Comparison of ENCODE assay signal across 1 cellular context in the genomic region with DNA sequence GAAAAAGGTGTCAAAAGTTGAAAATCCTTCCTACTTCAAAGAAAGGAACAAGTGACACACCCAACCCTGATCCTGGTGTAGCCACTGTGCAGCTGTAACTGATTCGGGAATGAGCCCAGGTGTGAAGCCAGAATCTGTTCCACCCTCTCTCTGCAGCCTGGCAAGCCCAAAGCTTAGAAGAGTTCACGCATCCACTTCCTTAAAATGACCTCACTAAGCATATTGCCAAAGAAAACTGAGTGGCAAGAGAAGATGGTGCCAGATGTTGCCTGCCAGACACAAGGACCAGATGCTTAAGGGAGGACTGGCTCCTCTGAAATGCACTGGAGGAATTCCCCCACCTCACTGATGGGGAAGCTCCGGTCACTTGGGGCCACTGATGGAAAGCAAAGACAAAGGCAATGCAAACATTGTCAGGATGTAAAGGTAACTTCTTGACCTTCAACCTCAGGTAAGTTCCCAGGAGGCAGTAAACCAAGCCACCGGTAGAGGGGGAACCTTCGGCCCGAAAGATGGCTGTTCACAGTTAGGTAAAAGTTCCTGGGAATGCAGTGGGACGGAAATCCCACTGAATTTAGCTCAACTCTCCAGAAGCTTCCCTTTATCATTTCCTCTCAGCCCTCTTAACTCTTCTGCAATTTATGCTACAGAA.
TF ChIP-seq lines count a peak whose summit lies in the region.

No MANE protein-coding gene starts in this region.

TF ChIP-seq in HepG2, 621 proteins besides CTCF, POLR2A, EP300 and RAD21 (continued from another document):
- TF ChIP-seq, protein P1, sequence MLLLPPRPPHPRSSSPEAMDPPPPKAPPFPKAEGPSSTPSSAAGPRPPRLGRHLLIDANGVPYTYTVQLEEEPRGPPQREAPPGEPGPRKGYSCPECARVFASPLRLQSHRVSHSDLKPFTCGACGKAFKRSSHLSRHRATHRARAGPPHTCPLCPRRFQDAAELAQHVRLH (CRISPR knock-in tag; IDR thresholded peaks at IDR 0.05; ENCODE audit: borderline replicate concordance, low read depth) = no peak
- TF ChIP-seq ZNF776 (CRISPR knock-in tag; IDR thresholded peaks at IDR 0.05) = no peak
- no peak for TF ChIP-seq KAT7 (CRISPR knock-in tag; IDR thresholded peaks at IDR 0.05; ENCODE audit: borderline replicate concordance)
- TF ChIP-seq, protein P2, sequence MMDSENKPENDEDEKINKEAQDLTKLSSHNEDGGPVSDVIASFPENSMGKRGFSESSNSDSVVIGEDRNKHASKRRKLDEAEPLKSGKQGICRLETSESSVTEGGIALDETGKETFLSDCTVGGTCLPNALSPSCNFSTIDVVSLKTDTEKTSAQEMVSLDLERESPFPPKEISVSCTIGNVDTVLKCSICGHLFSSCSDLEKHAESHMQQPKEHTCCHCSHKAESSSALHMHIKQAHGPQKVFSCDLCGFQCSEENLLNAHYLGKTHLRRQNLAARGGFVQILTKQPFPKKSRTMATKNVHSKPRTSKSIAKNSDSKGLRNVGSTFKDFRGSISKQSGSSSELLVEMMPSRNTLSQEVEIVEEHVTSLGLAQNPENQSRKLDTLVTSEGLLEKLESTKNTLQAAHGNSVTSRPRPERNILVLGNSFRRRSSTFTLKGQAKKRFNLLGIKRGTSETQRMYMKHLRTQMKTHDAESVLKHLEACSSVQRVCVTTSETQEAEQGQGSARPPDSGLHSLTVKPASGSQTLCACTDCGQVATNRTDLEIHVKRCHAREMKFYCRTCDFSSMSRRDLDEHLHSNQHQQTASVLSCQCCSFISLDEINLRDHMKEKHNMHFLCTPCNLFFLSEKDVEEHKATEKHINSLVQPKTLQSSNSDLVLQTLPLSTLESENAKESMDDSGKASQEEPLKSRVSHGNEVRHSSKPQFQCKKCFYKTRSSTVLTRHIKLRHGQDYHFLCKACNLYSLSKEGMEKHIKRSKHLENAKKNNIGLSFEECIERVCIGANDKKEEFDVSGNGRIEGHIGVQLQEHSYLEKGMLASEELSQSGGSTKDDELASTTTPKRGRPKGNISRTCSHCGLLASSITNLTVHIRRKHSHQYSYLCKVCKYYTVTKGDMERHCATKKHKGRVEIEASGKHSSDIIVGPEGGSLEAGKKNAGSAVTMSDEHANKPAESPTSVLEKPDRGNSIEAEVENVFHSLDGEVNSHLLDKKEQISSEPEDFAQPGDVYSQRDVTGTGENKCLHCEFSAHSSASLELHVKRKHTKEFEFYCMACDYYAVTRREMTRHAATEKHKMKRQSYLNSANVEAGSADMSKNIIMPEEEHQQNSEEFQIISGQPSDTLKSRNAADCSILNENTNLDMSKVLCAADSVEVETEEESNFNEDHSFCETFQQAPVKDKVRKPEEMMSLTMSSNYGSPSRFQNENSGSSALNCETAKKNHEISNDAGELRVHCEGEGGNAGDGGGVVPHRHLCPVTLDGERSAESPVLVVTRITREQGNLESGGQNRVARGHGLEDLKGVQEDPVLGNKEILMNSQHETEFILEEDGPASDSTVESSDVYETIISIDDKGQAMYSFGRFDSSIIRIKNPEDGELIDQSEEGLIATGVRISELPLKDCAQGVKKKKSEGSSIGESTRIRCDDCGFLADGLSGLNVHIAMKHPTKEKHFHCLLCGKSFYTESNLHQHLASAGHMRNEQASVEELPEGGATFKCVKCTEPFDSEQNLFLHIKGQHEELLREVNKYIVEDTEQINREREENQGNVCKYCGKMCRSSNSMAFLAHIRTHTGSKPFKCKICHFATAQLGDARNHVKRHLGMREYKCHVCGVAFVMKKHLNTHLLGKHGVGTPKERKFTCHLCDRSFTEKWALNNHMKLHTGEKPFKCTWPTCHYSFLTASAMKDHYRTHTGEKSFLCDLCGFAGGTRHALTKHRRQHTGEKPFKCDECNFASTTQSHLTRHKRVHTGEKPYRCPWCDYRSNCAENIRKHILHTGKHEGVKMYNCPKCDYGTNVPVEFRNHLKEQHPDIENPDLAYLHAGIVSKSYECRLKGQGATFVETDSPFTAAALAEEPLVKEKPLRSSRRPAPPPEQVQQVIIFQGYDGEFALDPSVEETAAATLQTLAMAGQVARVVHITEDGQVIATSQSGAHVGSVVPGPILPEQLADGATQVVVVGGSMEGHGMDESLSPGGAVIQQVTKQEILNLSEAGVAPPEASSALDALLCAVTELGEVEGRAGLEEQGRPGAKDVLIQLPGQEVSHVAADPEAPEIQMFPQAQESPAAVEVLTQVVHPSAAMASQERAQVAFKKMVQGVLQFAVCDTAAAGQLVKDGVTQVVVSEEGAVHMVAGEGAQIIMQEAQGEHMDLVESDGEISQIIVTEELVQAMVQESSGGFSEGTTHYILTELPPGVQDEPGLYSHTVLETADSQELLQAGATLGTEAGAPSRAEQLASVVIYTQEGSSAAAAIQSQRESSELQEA (CRISPR knock-in tag; IDR thresholded peaks at IDR 0.05; ENCODE audit: not compliant biosample characterization) = no peak
- TF ChIP-seq PPARG (CRISPR knock-in tag; conservative IDR thresholded peaks at IDR 0.05) = no peak
- TF ChIP-seq, protein P3, sequence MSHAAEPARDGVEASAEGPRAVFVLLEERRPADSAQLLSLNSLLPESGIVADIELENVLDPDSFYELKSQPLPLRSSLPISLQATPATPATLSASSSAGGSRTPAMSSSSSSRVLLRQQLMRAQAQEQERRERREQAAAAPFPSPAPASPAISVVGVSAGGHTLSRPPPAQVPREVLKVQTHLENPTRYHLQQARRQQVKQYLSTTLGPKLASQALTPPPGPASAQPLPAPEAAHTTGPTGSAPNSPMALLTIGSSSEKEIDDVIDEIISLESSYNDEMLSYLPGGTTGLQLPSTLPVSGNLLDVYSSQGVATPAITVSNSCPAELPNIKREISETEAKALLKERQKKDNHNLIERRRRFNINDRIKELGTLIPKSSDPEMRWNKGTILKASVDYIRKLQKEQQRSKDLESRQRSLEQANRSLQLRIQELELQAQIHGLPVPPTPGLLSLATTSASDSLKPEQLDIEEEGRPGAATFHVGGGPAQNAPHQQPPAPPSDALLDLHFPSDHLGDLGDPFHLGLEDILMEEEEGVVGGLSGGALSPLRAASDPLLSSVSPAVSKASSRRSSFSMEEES (CRISPR knock-in tag; IDR thresholded peaks at IDR 0.05) = no peak
- TF ChIP-seq, protein P4, sequence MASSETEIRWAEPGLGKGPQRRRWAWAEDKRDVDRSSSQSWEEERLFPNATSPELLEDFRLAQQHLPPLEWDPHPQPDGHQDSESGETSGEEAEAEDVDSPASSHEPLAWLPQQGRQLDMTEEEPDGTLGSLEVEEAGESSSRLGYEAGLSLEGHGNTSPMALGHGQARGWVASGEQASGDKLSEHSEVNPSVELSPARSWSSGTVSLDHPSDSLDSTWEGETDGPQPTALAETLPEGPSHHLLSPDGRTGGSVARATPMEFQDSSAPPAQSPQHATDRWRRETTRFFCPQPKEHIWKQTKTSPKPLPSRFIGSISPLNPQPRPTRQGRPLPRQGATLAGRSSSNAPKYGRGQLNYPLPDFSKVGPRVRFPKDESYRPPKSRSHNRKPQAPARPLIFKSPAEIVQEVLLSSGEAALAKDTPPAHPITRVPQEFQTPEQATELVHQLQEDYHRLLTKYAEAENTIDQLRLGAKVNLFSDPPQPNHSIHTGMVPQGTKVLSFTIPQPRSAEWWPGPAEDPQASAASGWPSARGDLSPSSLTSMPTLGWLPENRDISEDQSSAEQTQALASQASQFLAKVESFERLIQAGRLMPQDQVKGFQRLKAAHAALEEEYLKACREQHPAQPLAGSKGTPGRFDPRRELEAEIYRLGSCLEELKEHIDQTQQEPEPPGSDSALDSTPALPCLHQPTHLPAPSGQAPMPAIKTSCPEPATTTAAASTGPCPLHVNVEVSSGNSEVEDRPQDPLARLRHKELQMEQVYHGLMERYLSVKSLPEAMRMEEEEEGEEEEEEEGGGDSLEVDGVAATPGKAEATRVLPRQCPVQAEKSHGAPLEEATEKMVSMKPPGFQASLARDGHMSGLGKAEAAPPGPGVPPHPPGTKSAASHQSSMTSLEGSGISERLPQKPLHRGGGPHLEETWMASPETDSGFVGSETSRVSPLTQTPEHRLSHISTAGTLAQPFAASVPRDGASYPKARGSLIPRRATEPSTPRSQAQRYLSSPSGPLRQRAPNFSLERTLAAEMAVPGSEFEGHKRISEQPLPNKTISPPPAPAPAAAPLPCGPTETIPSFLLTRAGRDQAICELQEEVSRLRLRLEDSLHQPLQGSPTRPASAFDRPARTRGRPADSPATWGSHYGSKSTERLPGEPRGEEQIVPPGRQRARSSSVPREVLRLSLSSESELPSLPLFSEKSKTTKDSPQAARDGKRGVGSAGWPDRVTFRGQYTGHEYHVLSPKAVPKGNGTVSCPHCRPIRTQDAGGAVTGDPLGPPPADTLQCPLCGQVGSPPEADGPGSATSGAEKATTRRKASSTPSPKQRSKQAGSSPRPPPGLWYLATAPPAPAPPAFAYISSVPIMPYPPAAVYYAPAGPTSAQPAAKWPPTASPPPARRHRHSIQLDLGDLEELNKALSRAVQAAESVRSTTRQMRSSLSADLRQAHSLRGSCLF (CRISPR knock-in tag; IDR thresholded peaks at IDR 0.05; ENCODE audit: borderline replicate concordance) = no peak
- no peak for TF ChIP-seq FOXJ3 (CRISPR knock-in tag; IDR thresholded peaks at IDR 0.05; ENCODE audit: borderline replicate concordance)
- no peak for TF ChIP-seq CREB1 (IDR thresholded peaks at IDR 0.05)
- TF ChIP-seq CREB1 (CRISPR knock-in tag; IDR thresholded peaks at IDR 0.05) = no peak
